ENCODE assay signal across 17 cellular contexts in genomic region chr17:50938821-50939541, GRCh38.
DNase-seq lines count a peak whose midpoint lies in the region; ATAC-seq and TF ChIP-seq lines count a peak whose summit lies in the region.
"Had no signal": no experiment of that assay in that cellular context is flagged by ENCODE, and none has a peak within 500 bp of the region (broad histone marks: within the 10 kb centered on the region; RNA-seq: fewer than 3 reads in every experiment).

No MANE protein-coding gene starts in this region.

- H3K4me1 ChIP-seq in right atrium auricular region (peaks cover 0 to 23% of the 10 kb centered on the region in 2 donors), mucosa of descending colon (ENCODE audit: low read depth) (peaks cover 23% of the 10 kb centered on the region), suprapubic skin (peaks cover 5% of the 10 kb centered on the region)

- DNase-seq in Right ventricle myocardium superior (peak; percentile 11), right atrium auricular region (ENCODE audit: low spot score) (no peak), mucosa of descending colon (peak in 2 of 3 donors; percentile 12 to 37), GDM1 (lab: John Stamatoyannopoulos, UW) (no peak), lower leg skin (ENCODE audit: low spot score in 2 of 2) (no peak), suprapubic skin (ENCODE audit: low spot score in 2 of 2) (no peak)
- DNase-seq: activated CD4-positive, alpha-beta T cell treated with anti-CD3 and anti-CD28 coated beads for 1 hour; amygdala; NCI-H69; thyroid gland had no signal

- no peak for TF ChIP-seq EP300 in suprapubic skin (IDR thresholded peaks at IDR 0.05)

- TF ChIP-seq POLR2A in lower leg skin (IDR thresholded peaks at IDR 0.05), result no peak
- TF ChIP-seq POLR2A in suprapubic skin (IDR thresholded peaks at IDR 0.05), result no peak

- intact Hi-C loops in Right ventricle myocardium superior (cut with DNase I), result no loop called here
- intact Hi-C loops in mucosa of descending colon (cut with DNase I, micrococcal nuclease), result no loop called here
- intact Hi-C loops in lower leg skin (cut with DNase I; ENCODE audit: low total_unique reads), result no loop called here

- H3K4me3 Mint-ChIP-seq in activated T-helper 17 cell treated with anti-CD3 and anti-CD28 coated beads, Interleukin-2, amount 50 U/mL, for 72 hours, result no peak overlapping the region

- H3K4me1 Mint-ChIP-seq in activated T-helper 17 cell treated with anti-CD3 and anti-CD28 coated beads, Interleukin-2, amount 50 U/mL, for 72 hours, result peaks cover 13% of the 10 kb centered on the region

- H3K27ac ChIP-seq in right atrium auricular region (no peak overlapping the region), suprapubic skin (no peak overlapping the region)
- H3K27ac ChIP-seq: hepatocyte, pancreas, thyroid gland had no signal

- WGBS in lower leg skin, 2 donors, result 93 to 94% methylated on average over 10 of the region's 10 CpGs
- 93% methylated on average over 10 of the region's 10 CpGs for WGBS in suprapubic skin

- TF ChIP-seq CTCF in right atrium auricular region (IDR thresholded peaks at IDR 0.05) (no peak), mucosa of descending colon (IDR thresholded peaks at IDR 0.05) (no peak), lower leg skin (IDR thresholded peaks at IDR 0.05) (no peak), suprapubic skin (IDR thresholded peaks at IDR 0.05) (no peak)

- H3K9me3 Mint-ChIP-seq in activated T-helper 17 cell treated with anti-CD3 and anti-CD28 coated beads, Interleukin-2, amount 50 U/mL, for 72 hours, result no peaks in the 10 kb centered on the region
- H3K9me3 Mint-ChIP-seq: activated T-helper 2 cell treated with anti-CD3 and anti-CD28 coated beads, Interferon-gamma antibody, Interleukin-2, Interleukin-4, amounts not matched to agents 10 μg/mL and 5 μg/mL and 100 μg/mL, durations not matched to agents 14 hours and 24 hours and 36 hours had no signal

- H3K27me3 ChIP-seq in right atrium auricular region (no peaks in the 10 kb centered on the region), suprapubic skin (no peaks in the 10 kb centered on the region)
- H3K27me3 ChIP-seq: hepatocyte, pancreas, thyroid gland had no signal

- ATAC-seq in Right ventricle myocardium superior (ENCODE audit: poor library complexity), result no peak
- ATAC-seq in activated T-helper 17 cell treated with anti-CD3 and anti-CD28 coated beads, Interleukin-2, amount 50 U/mL, for 72 hours (replicated peaks), result no peak
- ATAC-seq in mucosa of descending colon, result no peak
- ATAC-seq in GM19395 (IDR thresholded peaks at IDR 0.05; ENCODE audit: unreplicated experiment), result no peak
- ATAC-seq: pancreas, Right ventricle myocardium inferior, sciatic nerve had no signal

- H3K27me3 Mint-ChIP-seq in activated T-helper 17 cell treated with anti-CD3 and anti-CD28 coated beads, Interleukin-2, amount 50 U/mL, for 72 hours, result no peaks in the 10 kb centered on the region

- H3K4me3 ChIP-seq in right atrium auricular region, result no peak overlapping the region
- no peak overlapping the region for H3K4me3 ChIP-seq in mucosa of descending colon
- H3K4me3 ChIP-seq in lower leg skin (ENCODE audit: low read depth, poor library complexity, severe bottlenecking), result no peak overlapping the region
- no peak overlapping the region for H3K4me3 ChIP-seq in suprapubic skin
- H3K4me3 ChIP-seq: hepatocyte, pancreas, thyroid gland had no signal

- H3K36me3 Mint-ChIP-seq in activated T-helper 17 cell treated with anti-CD3 and anti-CD28 coated beads, Interleukin-2, amount 50 U/mL, for 72 hours (ENCODE audit: low read depth), result no peaks in the 10 kb centered on the region

- peak overlapping the region; percentile 58 for H3K27ac Mint-ChIP-seq in activated T-helper 17 cell treated with anti-CD3 and anti-CD28 coated beads, Interleukin-2, amount 50 U/mL, for 72 hours
- H3K27ac Mint-ChIP-seq: activated T-helper 2 cell treated with anti-CD3 and anti-CD28 coated beads, Interferon-gamma antibody, Interleukin-2, Interleukin-4, amounts not matched to agents 10 μg/mL and 5 μg/mL and 100 μg/mL, durations not matched to agents 14 hours and 24 hours and 36 hours had no signal

- H3K9me3 ChIP-seq in right atrium auricular region (no peaks in the 10 kb centered on the region), mucosa of descending colon (no peaks in the 10 kb centered on the region), suprapubic skin (no peaks in the 10 kb centered on the region)
- H3K9me3 ChIP-seq: pancreas, thyroid gland had no signal

- H3K36me3 ChIP-seq in right atrium auricular region, result no peaks in the 10 kb centered on the region
- no peaks in the 10 kb centered on the region for H3K36me3 ChIP-seq in mucosa of descending colon (ENCODE audit: low read depth)
- H3K36me3 ChIP-seq in suprapubic skin, result no peaks in the 10 kb centered on the region
- H3K36me3 ChIP-seq: pancreas, thyroid gland had no signal

Comparison
In these comparisons a context has a peak if more than half of its experiments do, and no peak if none do; other contexts are left out.
1. DNase-seq: peak in Right ventricle myocardium superior (single experiment) and mucosa of descending colon (2 of 3); none in right atrium auricular region (single experiment), GDM1 (single experiment), lower leg skin (0 of 2) and suprapubic skin (0 of 2).